2 cellular contexts compared by ENCODE assay signal in genomic region chr6:95169790-95170189, GRCh38.
TF ChIP-seq lines count a peak whose summit lies in the region.

No MANE protein-coding gene starts in this region.

TF ChIP-seq in GM23338, 12 proteins besides CTCF, POLR2A, EP300 and RAD21:
- TF ChIP-seq ZNF462 (CRISPR knock-in tag; IDR thresholded peaks at IDR 0.05) (no peak), POLR2AphosphoS5 (IDR thresholded peaks at IDR 0.05; ENCODE audit: low read depth) (no peak), EZH2 (IDR thresholded peaks at IDR 0.05; ENCODE audit: low read depth, unreplicated experiment) (no peak), STAT1 (IDR thresholded peaks at IDR 0.05; ENCODE audit: unreplicated experiment) (no peak), ZNF331 (CRISPR knock-in tag; IDR thresholded peaks at IDR 0.05; ENCODE audit: low read depth) (no peak), REST (IDR thresholded peaks at IDR 0.05; ENCODE audit: unreplicated experiment) (no peak), NANOG (IDR thresholded peaks at IDR 0.05; ENCODE audit: borderline replicate concordance) (no peak), JUNB (IDR thresholded peaks at IDR 0.05; ENCODE audit: unreplicated experiment) (no peak), ZNF114 (CRISPR knock-in tag; IDR thresholded peaks at IDR 0.05) (no peak), CREB1 (CRISPR knock-in tag; IDR thresholded peaks at IDR 0.05; ENCODE audit: low read depth) (no peak), EZH2phosphoT487 (IDR thresholded peaks at IDR 0.05; ENCODE audit: unreplicated experiment) (no peak), ETS1 (IDR thresholded peaks at IDR 0.05) (no peak)

TF ChIP-seq in H1, 55 proteins besides CTCF, POLR2A, EP300 and RAD21 (continued from another document):
- no peak for TF ChIP-seq MAFK (IDR thresholded peaks at IDR 0.05; ENCODE audit: low read depth, low read length)
- TF ChIP-seq SIN3A (conservative IDR thresholded peaks at IDR 0.05 in 1 of 2, IDR thresholded peaks at IDR 0.05 in 1 of 2; ENCODE audit: low read depth in 1 of 2, low read length in 2 of 2), result no peak
- no peak for TF ChIP-seq SUZ12 (IDR thresholded peaks at IDR 0.05; ENCODE audit: low read length)
- TF ChIP-seq SP1 (IDR thresholded peaks at IDR 0.05; ENCODE audit: low read depth, low read length), result no peak
- no peak for TF ChIP-seq BCL11A (IDR thresholded peaks at IDR 0.05; ENCODE audit: low read depth in 2 of 2, low read length in 2 of 2)
- no peak for TF ChIP-seq JUND (IDR thresholded peaks at IDR 0.05; ENCODE audit: low read length)
- no peak for TF ChIP-seq E2F6 (IDR thresholded peaks at IDR 0.05)
- TF ChIP-seq RFX5 (IDR thresholded peaks at IDR 0.05; ENCODE audit: borderline replicate concordance, low read depth, low read length), result no peak
- no peak for TF ChIP-seq CHD7 (IDR thresholded peaks at IDR 0.05; ENCODE audit: insufficient replicate concordance, low read length)
